Comparison of ENCODE assay signal across 1 cellular context in the genomic region with DNA sequence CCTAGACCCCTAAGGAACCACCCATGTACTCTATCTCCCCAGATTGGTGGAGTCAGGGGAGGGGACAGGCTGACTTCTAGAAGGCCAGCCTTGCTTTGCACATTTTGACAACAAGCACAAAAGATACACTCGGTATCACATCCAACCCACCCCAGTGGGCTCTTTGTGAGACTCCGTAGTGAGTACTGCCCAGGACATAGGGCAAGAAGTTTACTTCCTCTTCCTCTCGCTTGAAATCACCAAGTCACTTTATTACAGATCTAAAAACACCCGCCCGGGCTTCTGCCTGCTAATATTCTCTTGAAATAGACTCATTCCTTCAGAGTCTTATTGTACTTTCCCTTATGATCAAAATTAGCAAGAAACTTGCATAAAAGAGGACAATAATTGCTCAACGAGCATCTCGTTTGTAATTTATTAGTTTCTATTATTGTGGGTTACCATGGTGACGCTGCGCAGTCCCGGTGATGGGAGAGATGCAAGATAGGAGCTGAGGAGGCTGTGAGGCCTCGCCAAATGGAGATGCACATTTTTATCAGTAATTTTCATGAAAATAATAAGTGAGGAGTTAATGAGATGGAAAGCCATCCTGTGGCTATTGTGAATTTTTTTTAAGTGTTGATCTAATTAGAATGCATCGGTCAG.
TF ChIP-seq lines count a peak whose summit lies in the region.

No MANE protein-coding gene starts in this region.

TF ChIP-seq in H1, 55 proteins besides CTCF, POLR2A, EP300 and RAD21:
- TF ChIP-seq CEBPB (IDR thresholded peaks at IDR 0.05; ENCODE audit: low read depth, low read length) (no peak), POLR2AphosphoS5 (IDR thresholded peaks at IDR 0.05; ENCODE audit: low read depth, low read length) (no peak), RXRA (IDR thresholded peaks at IDR 0.05; ENCODE audit: insufficient read depth, low read depth, low read length) (no peak), CHD1 (IDR thresholded peaks at IDR 0.05; ENCODE audit: low read depth, low read length) (no peak), SP1 (IDR thresholded peaks at IDR 0.05; ENCODE audit: low read depth, low read length) (no peak), EZH2 (IDR thresholded peaks at IDR 0.05; ENCODE audit: low read depth, low read length, severe bottlenecking) (no peak), TAF7 (optimal IDR thresholded peaks at IDR 0.05; ENCODE audit: borderline replicate concordance, low read depth, low read length) (no peak), FOSL1 (IDR thresholded peaks at IDR 0.05; ENCODE audit: insufficient read depth, low read depth, low read length) (no peak), SP2 (IDR thresholded peaks at IDR 0.05; ENCODE audit: low read length) (no peak), E2F6 (IDR thresholded peaks at IDR 0.05) (no peak), BACH1 (IDR thresholded peaks at IDR 0.05; ENCODE audit: low read length) (no peak), KDM4A (IDR thresholded peaks at IDR 0.05; ENCODE audit: low read depth, low read length, severe bottlenecking) (no peak), SIX5 (IDR thresholded peaks at IDR 0.05; ENCODE audit: low read depth, low read length) (no peak), PHF8 (conservative IDR thresholded peaks at IDR 0.05; ENCODE audit: low read depth, low read length) (no peak), SIN3A (conservative IDR thresholded peaks at IDR 0.05 in 1 of 2, IDR thresholded peaks at IDR 0.05 in 1 of 2; ENCODE audit: low read depth in 1 of 2, low read length in 2 of 2) (no peak), USF2 (IDR thresholded peaks at IDR 0.05; ENCODE audit: low read length) (no peak), CHD2 (IDR thresholded peaks at IDR 0.05; ENCODE audit: low read length) (no peak), ZNF274 (IDR thresholded peaks at IDR 0.05; ENCODE audit: borderline replicate concordance, extremely low read depth, low read length) (no peak), ATF3 (IDR thresholded peaks at IDR 0.05; ENCODE audit: insufficient read depth, low read depth, low read length) (no peak)
- TF ChIP-seq, protein P1, sequence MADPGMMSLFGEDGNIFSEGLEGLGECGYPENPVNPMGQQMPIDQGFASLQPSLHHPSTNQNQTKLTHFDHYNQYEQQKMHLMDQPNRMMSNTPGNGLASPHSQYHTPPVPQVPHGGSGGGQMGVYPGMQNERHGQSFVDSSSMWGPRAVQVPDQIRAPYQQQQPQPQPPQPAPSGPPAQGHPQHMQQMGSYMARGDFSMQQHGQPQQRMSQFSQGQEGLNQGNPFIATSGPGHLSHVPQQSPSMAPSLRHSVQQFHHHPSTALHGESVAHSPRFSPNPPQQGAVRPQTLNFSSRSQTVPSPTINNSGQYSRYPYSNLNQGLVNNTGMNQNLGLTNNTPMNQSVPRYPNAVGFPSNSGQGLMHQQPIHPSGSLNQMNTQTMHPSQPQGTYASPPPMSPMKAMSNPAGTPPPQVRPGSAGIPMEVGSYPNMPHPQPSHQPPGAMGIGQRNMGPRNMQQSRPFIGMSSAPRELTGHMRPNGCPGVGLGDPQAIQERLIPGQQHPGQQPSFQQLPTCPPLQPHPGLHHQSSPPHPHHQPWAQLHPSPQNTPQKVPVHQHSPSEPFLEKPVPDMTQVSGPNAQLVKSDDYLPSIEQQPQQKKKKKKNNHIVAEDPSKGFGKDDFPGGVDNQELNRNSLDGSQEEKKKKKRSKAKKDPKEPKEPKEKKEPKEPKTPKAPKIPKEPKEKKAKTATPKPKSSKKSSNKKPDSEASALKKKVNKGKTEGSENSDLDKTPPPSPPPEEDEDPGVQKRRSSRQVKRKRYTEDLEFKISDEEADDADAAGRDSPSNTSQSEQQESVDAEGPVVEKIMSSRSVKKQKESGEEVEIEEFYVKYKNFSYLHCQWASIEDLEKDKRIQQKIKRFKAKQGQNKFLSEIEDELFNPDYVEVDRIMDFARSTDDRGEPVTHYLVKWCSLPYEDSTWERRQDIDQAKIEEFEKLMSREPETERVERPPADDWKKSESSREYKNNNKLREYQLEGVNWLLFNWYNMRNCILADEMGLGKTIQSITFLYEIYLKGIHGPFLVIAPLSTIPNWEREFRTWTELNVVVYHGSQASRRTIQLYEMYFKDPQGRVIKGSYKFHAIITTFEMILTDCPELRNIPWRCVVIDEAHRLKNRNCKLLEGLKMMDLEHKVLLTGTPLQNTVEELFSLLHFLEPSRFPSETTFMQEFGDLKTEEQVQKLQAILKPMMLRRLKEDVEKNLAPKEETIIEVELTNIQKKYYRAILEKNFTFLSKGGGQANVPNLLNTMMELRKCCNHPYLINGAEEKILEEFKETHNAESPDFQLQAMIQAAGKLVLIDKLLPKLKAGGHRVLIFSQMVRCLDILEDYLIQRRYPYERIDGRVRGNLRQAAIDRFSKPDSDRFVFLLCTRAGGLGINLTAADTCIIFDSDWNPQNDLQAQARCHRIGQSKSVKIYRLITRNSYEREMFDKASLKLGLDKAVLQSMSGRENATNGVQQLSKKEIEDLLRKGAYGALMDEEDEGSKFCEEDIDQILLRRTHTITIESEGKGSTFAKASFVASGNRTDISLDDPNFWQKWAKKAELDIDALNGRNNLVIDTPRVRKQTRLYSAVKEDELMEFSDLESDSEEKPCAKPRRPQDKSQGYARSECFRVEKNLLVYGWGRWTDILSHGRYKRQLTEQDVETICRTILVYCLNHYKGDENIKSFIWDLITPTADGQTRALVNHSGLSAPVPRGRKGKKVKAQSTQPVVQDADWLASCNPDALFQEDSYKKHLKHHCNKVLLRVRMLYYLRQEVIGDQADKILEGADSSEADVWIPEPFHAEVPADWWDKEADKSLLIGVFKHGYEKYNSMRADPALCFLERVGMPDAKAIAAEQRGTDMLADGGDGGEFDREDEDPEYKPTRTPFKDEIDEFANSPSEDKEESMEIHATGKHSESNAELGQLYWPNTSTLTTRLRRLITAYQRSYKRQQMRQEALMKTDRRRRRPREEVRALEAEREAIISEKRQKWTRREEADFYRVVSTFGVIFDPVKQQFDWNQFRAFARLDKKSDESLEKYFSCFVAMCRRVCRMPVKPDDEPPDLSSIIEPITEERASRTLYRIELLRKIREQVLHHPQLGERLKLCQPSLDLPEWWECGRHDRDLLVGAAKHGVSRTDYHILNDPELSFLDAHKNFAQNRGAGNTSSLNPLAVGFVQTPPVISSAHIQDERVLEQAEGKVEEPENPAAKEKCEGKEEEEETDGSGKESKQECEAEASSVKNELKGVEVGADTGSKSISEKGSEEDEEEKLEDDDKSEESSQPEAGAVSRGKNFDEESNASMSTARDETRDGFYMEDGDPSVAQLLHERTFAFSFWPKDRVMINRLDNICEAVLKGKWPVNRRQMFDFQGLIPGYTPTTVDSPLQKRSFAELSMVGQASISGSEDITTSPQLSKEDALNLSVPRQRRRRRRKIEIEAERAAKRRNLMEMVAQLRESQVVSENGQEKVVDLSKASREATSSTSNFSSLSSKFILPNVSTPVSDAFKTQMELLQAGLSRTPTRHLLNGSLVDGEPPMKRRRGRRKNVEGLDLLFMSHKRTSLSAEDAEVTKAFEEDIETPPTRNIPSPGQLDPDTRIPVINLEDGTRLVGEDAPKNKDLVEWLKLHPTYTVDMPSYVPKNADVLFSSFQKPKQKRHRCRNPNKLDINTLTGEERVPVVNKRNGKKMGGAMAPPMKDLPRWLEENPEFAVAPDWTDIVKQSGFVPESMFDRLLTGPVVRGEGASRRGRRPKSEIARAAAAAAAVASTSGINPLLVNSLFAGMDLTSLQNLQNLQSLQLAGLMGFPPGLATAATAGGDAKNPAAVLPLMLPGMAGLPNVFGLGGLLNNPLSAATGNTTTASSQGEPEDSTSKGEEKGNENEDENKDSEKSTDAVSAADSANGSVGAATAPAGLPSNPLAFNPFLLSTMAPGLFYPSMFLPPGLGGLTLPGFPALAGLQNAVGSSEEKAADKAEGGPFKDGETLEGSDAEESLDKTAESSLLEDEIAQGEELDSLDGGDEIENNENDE (IDR thresholded peaks at IDR 0.05; ENCODE audit: insufficient replicate concordance, low read length): no peak
